Comparison of ENCODE assay signal across 8 cellular contexts in the genomic region with DNA sequence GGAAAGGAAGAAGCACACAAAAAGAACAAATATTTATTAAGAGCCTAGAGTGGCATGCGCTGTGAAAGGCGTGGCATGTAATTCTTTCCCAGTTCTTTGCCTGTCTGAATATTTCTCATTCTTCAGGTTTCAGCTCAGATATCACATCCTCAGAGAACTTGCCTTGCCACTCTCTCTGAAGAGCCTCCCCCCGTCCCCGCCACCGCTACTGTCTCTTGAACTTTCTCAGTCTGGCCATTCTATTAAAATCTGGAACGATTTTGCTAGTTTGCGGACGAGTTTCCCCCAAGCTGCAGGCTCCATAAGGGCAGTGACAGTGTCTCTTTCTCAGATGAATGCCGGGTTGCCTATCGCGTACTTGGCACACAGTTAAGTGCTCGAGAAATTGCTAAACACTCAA. TPM values are rescaled to one million over a fixed set of nuclear protein-coding genes. Genes with fewer than 3 reads are reported as not detected.
A peak's percentile ranks its signal among the peaks of the same experiment; 100 is the strongest.
DNase-seq lines count a peak whose midpoint lies in the region; ATAC-seq, FAIRE-seq and TF ChIP-seq lines count a peak whose summit lies in the region.

No MANE protein-coding gene starts in this region.

- no peaks in the 10 kb centered on the region for H3K4me1 ChIP-seq in ES-I3 (ENCODE audit: insufficient read depth, low read length)
- H3K4me1 ChIP-seq in SJCRH30 = peaks cover 2% of the 10 kb centered on the region; the same call in 1 of the 2 replicates

- peak overlapping the region; percentile 81 for H3K9ac ChIP-seq in ES-I3 (ENCODE audit: low read depth, low read length)
- peak overlapping the region; percentile 61 for H3K9ac ChIP-seq in neural cell (ENCODE audit: low read length)

- no peaks in the 10 kb centered on the region for H3F3A ChIP-seq in neural cell (ENCODE audit: insufficient read depth, low read length, poor library complexity, severe bottlenecking)

- H3K4me3 ChIP-seq in SJCRH30 = peak overlapping the region; percentile 66
- H3K4me3 ChIP-seq in epithelial cell of proximal tubule (ENCODE audit: low read depth, low read length) = peak overlapping the region; percentile 85
- H3K4me3 ChIP-seq in neural cell (ENCODE audit: low read length) = peak overlapping the region; percentile 85

- H4K20me1 ChIP-seq in neural cell (ENCODE audit: insufficient read depth) = no peaks in the 10 kb centered on the region

- H3K27me3 ChIP-seq in SJCRH30 (no peaks in the 10 kb centered on the region), neural cell (ENCODE audit: insufficient read depth, low read depth, low read length) (no peaks in the 10 kb centered on the region)

- no peaks in the 10 kb centered on the region for H3K9me2 ChIP-seq in neural cell (ENCODE audit: insufficient read depth, low read length)

- H3K36me3 ChIP-seq in ES-I3 (ENCODE audit: insufficient read depth, low read length) (no peaks in the 10 kb centered on the region), SJCRH30 (no peaks in the 10 kb centered on the region), neural cell (ENCODE audit: insufficient read depth, low read length) (no peaks in the 10 kb centered on the region)

- no peak for ATAC-seq in HG03442 (IDR thresholded peaks at IDR 0.05; ENCODE audit: unreplicated experiment)

- FAIRE-seq in RCC 7860 (lab: Jason Lieb, UNC) = no peak

- no peak for DNase-seq in SJCRH30
- DNase-seq in epithelial cell of proximal tubule (ENCODE audit: low read depth) = no peak
- DNase-seq in RCC 7860 (ENCODE audit: low spot score) = no peak
- DNase-seq in activated effector memory CD4-positive, alpha-beta T cell treated with Interleukin-2 at 50 U/mL for 16 hours = no peak
- DNase-seq in ecto neural progenitor cell (ENCODE audit: low spot score) = no peak

- peak overlapping the region; percentile 62 for H2AFZ ChIP-seq in neural cell (ENCODE audit: low read depth, low read length)

- TF ChIP-seq EP300 in neural cell (conservative IDR thresholded peaks at IDR 0.05; ENCODE audit: poor library complexity, severe bottlenecking) = no peak

- no peaks in the 10 kb centered on the region for H3K9me3 ChIP-seq in ES-I3 (ENCODE audit: control insufficient read depth, insufficient read depth, low read length)
- no peaks in the 10 kb centered on the region for H3K9me3 ChIP-seq in SJCRH30 (replicated peaks)
- no peaks in the 10 kb centered on the region for H3K9me3 ChIP-seq in neural cell (ENCODE audit: low read length)

- no peak for TF ChIP-seq RAD21 in neural cell (conservative IDR thresholded peaks at IDR 0.05)

- H3K79me2 ChIP-seq in neural cell (replicated peaks; ENCODE audit: insufficient read depth, low read length) = peaks cover 13% of the 10 kb centered on the region

- no peak overlapping the region; the same call in 1 of the 2 replicates for H3K27ac ChIP-seq in SJCRH30
- peak overlapping the region; percentile 52 for H3K27ac ChIP-seq in neural cell (ENCODE audit: low read length)

- no peak for TF ChIP-seq CTCF in epithelial cell of proximal tubule (conservative IDR thresholded peaks at IDR 0.05; ENCODE audit: low read depth, low read length)
- no peak for TF ChIP-seq CTCF in neural cell (IDR thresholded peaks at IDR 0.05; ENCODE audit: poor library complexity, severe bottlenecking)

- H3K4me2 ChIP-seq in neural cell (ENCODE audit: low read length) = peak overlapping the region; percentile 92

TF ChIP-seq in neural cell, 6 proteins besides CTCF, POLR2A, EP300 and RAD21:
- no peak for TF ChIP-seq TAF1 (IDR thresholded peaks at IDR 0.05; ENCODE audit: low read depth)
- TF ChIP-seq MXI1 (conservative IDR thresholded peaks at IDR 0.05; ENCODE audit: poor library complexity, severe bottlenecking) = no peak
- no peak for TF ChIP-seq SMC3 (conservative IDR thresholded peaks at IDR 0.05; ENCODE audit: poor library complexity)
- TF ChIP-seq POLR2AphosphoS5 (IDR thresholded peaks at IDR 0.05) = no peak
- TF ChIP-seq EZH2 (IDR thresholded peaks at IDR 0.05; ENCODE audit: borderline replicate concordance, insufficient read depth, low read length, poor library complexity, severe bottlenecking) = no peak
- TF ChIP-seq, protein P1, sequence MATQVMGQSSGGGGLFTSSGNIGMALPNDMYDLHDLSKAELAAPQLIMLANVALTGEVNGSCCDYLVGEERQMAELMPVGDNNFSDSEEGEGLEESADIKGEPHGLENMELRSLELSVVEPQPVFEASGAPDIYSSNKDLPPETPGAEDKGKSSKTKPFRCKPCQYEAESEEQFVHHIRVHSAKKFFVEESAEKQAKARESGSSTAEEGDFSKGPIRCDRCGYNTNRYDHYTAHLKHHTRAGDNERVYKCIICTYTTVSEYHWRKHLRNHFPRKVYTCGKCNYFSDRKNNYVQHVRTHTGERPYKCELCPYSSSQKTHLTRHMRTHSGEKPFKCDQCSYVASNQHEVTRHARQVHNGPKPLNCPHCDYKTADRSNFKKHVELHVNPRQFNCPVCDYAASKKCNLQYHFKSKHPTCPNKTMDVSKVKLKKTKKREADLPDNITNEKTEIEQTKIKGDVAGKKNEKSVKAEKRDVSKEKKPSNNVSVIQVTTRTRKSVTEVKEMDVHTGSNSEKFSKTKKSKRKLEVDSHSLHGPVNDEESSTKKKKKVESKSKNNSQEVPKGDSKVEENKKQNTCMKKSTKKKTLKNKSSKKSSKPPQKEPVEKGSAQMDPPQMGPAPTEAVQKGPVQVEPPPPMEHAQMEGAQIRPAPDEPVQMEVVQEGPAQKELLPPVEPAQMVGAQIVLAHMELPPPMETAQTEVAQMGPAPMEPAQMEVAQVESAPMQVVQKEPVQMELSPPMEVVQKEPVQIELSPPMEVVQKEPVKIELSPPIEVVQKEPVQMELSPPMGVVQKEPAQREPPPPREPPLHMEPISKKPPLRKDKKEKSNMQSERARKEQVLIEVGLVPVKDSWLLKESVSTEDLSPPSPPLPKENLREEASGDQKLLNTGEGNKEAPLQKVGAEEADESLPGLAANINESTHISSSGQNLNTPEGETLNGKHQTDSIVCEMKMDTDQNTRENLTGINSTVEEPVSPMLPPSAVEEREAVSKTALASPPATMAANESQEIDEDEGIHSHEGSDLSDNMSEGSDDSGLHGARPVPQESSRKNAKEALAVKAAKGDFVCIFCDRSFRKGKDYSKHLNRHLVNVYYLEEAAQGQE (IDR thresholded peaks at IDR 0.05; ENCODE audit: borderline replicate concordance) = no peak
TF ChIP-seq in neural cell: peak in this region for 0.

RNA-seq across cellular contexts. Expression of a gene that starts 0.8 kb away (rescaled TPM):
- total RNA-seq in SJCRH30 (2014; rRNA removed; shearing (Covaris generic)) = 26.6 and 31.9 TPM in 2 replicates
- 58.5 and 84.6 TPM in 2 replicates for total RNA-seq in epithelial cell of proximal tubule
- 87.7 and 91.9 TPM in 2 replicates for polyA plus RNA-seq in neural cell
- 55.5 and 64.2 TPM in 2 replicates for polyA minus RNA-seq in neural cell
